Comparison of ENCODE assay signal across 15 cellular contexts in the genomic region with DNA sequence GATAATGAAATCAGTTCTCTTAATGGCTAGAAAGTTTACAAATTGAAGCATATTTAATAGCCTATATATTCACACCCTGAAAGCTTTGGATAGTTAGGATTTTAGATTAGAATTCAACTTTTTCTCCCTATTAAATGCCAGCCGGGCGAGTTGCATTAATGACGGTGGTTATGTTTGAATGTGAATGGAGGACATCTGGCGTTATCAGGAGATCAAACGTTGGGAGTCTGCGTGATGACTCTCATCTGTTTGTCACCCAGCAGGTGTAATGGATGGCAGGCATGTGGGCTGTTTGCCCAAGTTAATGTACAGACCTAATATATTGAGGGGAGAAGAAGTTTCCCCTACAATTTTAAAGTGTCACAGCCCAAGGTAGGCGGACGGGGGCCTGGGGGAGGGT.
DNase-seq lines count a peak whose midpoint lies in the region.
"Had no signal": no experiment of that assay in that cellular context is flagged by ENCODE, and none has a peak within 500 bp of the region (broad histone marks: within the 10 kb centered on the region; RNA-seq: fewer than 3 reads in every experiment).

No MANE protein-coding gene starts in this region.

- H2AFZ ChIP-seq in neuronal stem cell (ENCODE audit: low read length) = no peak overlapping the region

- peak overlapping the region; percentile 89 for H3K27ac ChIP-seq in neuronal stem cell (replicated peaks; ENCODE audit: low read length)
- H3K27ac ChIP-seq: C4-2B, SJCRH30 had no signal

- DNase-seq in D341Med (ENCODE audit: low spot score) = peak; percentile 10
- DNase-seq in NCI-H1930 (lab: John Stamatoyannopoulos, UW) = peak; percentile 35 to 59
- peak; percentile 27 for DNase-seq in SK-N-DZ (ENCODE audit: low spot score)
- DNase-seq in neuronal stem cell (ENCODE audit: low spot score) = no peak
- DNase-seq in activated gamma-delta T cell treated with Interleukin-2 at 50 U/mL for 16 hours = no peak
- no peak for DNase-seq in glomerular visceral epithelial cell (ENCODE audit: extremely low spot score)
- DNase-seq in MV-4-11 (lab: John Stamatoyannopoulos, UW) = no peak
- DNase-seq: ACHN, HFFc6, KBM-7, NCI-H187 treated with DMSO at 0.1 percent for 48 hours, NCI-H2171, PC-3 had no signal

- no peak overlapping the region for H2BK12ac ChIP-seq in neuronal stem cell (ENCODE audit: low read length)

- H3K9me3 ChIP-seq in neuronal stem cell (replicated peaks in 1 of 2; ENCODE audit: control insufficient read depth in 2 of 2, insufficient read depth in 1 of 2, low read depth in 1 of 2, low read length in 2 of 2) = no peaks in the 10 kb centered on the region

- no peak overlapping the region for H4K8ac ChIP-seq in neuronal stem cell (ENCODE audit: low read depth, low read length)

- no peak overlapping the region for H3K4me2 ChIP-seq in neuronal stem cell (ENCODE audit: insufficient read depth, low read length, poor library complexity, severe bottlenecking)

- H3K4ac ChIP-seq in neuronal stem cell (ENCODE audit: low read length) = no peak overlapping the region

- H3K4me1 ChIP-seq in neuronal stem cell (ENCODE audit: control insufficient read depth in 2 of 2, insufficient read depth in 1 of 2, low read depth in 1 of 2, low read length in 2 of 2) = peaks cover 7 to 13% of the 10 kb centered on the region in 2 donors

- no peak overlapping the region for H3K9ac ChIP-seq in neuronal stem cell (ENCODE audit: low read depth, low read length, poor library complexity)

- H3K79me1 ChIP-seq in neuronal stem cell (ENCODE audit: low read depth, low read length) = no peaks in the 10 kb centered on the region

- no peak overlapping the region for H4K91ac ChIP-seq in neuronal stem cell (ENCODE audit: low read depth, low read length, poor library complexity)

- H2BK120ac ChIP-seq in neuronal stem cell (ENCODE audit: low read depth, low read length) = peak overlapping the region; percentile 29

- H3K14ac ChIP-seq in neuronal stem cell (ENCODE audit: low read length) = no peak overlapping the region

- H2BK15ac ChIP-seq in neuronal stem cell (ENCODE audit: low read length) = no peak overlapping the region

- H3K4me3 ChIP-seq in neuronal stem cell (ENCODE audit: low read length in 2 of 2) = no peak overlapping the region
- H3K4me3 ChIP-seq: SJCRH30 had no signal

- no CpG with 5 or more reads among the region's 8 CpGs for WGBS in neuronal stem cell (ENCODE audit: extremely low coverage in 2 of 2, insufficient read length in 2 of 2, insufficient replicate concordance in 1 of 2), 2 donors

- H3K23ac ChIP-seq in neuronal stem cell (ENCODE audit: low read depth, low read length, poor library complexity) = no peak overlapping the region

- no peaks in the 10 kb centered on the region for H3K27me3 ChIP-seq in neuronal stem cell (ENCODE audit: control insufficient read depth in 3 of 3, insufficient read depth in 3 of 3, low read depth in 1 of 3, low read length in 3 of 3)
- H3K27me3 ChIP-seq: SJCRH30 had no signal

- H3K36me3 ChIP-seq in neuronal stem cell (replicated peaks in 1 of 2; ENCODE audit: control insufficient read depth in 2 of 2, insufficient read depth in 2 of 2, low read length in 2 of 2) = no peaks in the 10 kb centered on the region
- H3K36me3 ChIP-seq: SJCRH30 had no signal

- no peak overlapping the region for H2BK5ac ChIP-seq in neuronal stem cell (ENCODE audit: low read length)

- H2AK5ac ChIP-seq in neuronal stem cell (ENCODE audit: low read depth, low read length) = no peak overlapping the region

- peak overlapping the region; percentile 29 for H3K18ac ChIP-seq in neuronal stem cell (ENCODE audit: low read length)

Comparison
In these comparisons a context has a peak if more than half of its experiments do, and no peak if none do; other contexts are left out.
1. DNase-seq: peak in D341Med (single experiment), NCI-H1930 (2 of 2) and SK-N-DZ (single experiment); none in neuronal stem cell (single experiment), activated gamma-delta T cell treated with Interleukin-2 at 50 U/mL for 16 hours (single experiment), glomerular visceral epithelial cell (single experiment) and MV-4-11 (single experiment).